Comparison of ENCODE assay signal across 14 cellular contexts in genomic region chr15:78977591-78978347, GRCh38. TPM values are rescaled to one million over a fixed set of nuclear protein-coding genes. Genes with fewer than 3 reads are reported as not detected.
DNase-seq lines count a peak whose midpoint lies in the region; ATAC-seq, FAIRE-seq and TF ChIP-seq lines count a peak whose summit lies in the region.
"Had no signal": no experiment of that assay in that cellular context is flagged by ENCODE, and none has a peak within 500 bp of the region (broad histone marks: within the 10 kb centered on the region; RNA-seq: fewer than 3 reads in every experiment).

No MANE protein-coding gene starts in this region.

- H3K9me3 ChIP-seq in Panc1 (ENCODE audit: control insufficient read depth, insufficient read depth, low read depth, low read length): no peaks in the 10 kb centered on the region
- H3K9me3 ChIP-seq: BE2C had no signal

- H3K4me3 ChIP-seq in Panc1 (ENCODE audit: low read depth in 2 of 2, low read length in 2 of 2): no peak overlapping the region

- intact Hi-C loops in Panc1 (cut with micrococcal nuclease; ENCODE audit: unreplicated experiment): loop anchor here (5.0 to 10.0 kb wide), 2 partner anchors 45 to 63 kb away; no protein-coding TSS in a partner anchor

- POLR2A ChIA-PET in Panc1 (lab: Charles Lee): no interaction called here

- H3K27ac ChIP-seq in Panc1 (ENCODE audit: low read length): peak overlapping the region; percentile 64

- ATAC-seq in GM21367 (IDR thresholded peaks at IDR 0.05; ENCODE audit: unreplicated experiment) (peak; percentile 28), HG03045 (IDR thresholded peaks at IDR 0.05; ENCODE audit: unreplicated experiment) (peak; percentile 19), Panc1 (no peak)
- ATAC-seq in activated naive CD8-positive, alpha-beta T cell treated with anti-CD3 and anti-CD28 coated beads, Interleukin-2, amount 50 U/mL, for 24 hours: no peak

- in situ Hi-C loops in Panc1 (cut with HindIII; ENCODE audit: low pct_unique_long_range_greater_than_20kb, low sequenced_read_pairs): no loop called here

- H3K4me1 Mint-ChIP-seq in activated naive CD8-positive, alpha-beta T cell treated with anti-CD3 and anti-CD28 coated beads, Interleukin-2, amount 50 U/mL, for 24 hours: peaks cover 19% of the 10 kb centered on the region
- H3K4me1 Mint-ChIP-seq: immature natural killer cell had no signal

- FAIRE-seq in GM12892 (lab: Jason Lieb, UNC): peak; percentile 80

- peaks cover 7% of the 10 kb centered on the region for H3K4me1 ChIP-seq in Panc1 (ENCODE audit: control insufficient read depth, insufficient read depth, low read length)

- H3K27me3 Mint-ChIP-seq in activated naive CD8-positive, alpha-beta T cell treated with anti-CD3 and anti-CD28 coated beads, Interleukin-2, amount 50 U/mL, for 24 hours: peaks cover 2% of the 10 kb centered on the region

- CTCF ChIA-PET in Panc1 (lab: Charles Lee): interaction anchor here (0.6 kb wide), 2 partner anchors 12 to 20 kb away, joined by 3 read pairs; no protein-coding TSS in a partner anchor

- no peak overlapping the region for H3K4me3 Mint-ChIP-seq in activated naive CD8-positive, alpha-beta T cell treated with anti-CD3 and anti-CD28 coated beads, Interleukin-2, amount 50 U/mL, for 24 hours
- H3K4me3 Mint-ChIP-seq: immature natural killer cell had no signal

- no peak for TF ChIP-seq CTCF in Panc1 (IDR thresholded peaks at IDR 0.05)

- no peaks in the 10 kb centered on the region for H3K36me3 ChIP-seq in Panc1 (ENCODE audit: control insufficient read depth, insufficient read depth, low read length)
- H3K36me3 ChIP-seq: BE2C had no signal

- 0 out of 2 replicates have a peak, but pooled peaks have one; percentile 25 for TF ChIP-seq POLR2A in GM12892 (IDR thresholded peaks at IDR 0.05; ENCODE audit: low read depth, low read length)

- no TSS peak for BruUV-seq in Panc1 (replicated peaks; lab: Mats Ljungman, UMichigan)

- no peak overlapping the region for H3K27ac Mint-ChIP-seq in activated naive CD8-positive, alpha-beta T cell treated with anti-CD3 and anti-CD28 coated beads, Interleukin-2, amount 50 U/mL, for 24 hours
- H3K27ac Mint-ChIP-seq: immature natural killer cell had no signal

- H3K9me3 Mint-ChIP-seq in activated naive CD8-positive, alpha-beta T cell treated with anti-CD3 and anti-CD28 coated beads, Interleukin-2, amount 50 U/mL, for 24 hours: no peaks in the 10 kb centered on the region
- H3K9me3 Mint-ChIP-seq: immature natural killer cell had no signal

- DNase-seq in GM12892 (ENCODE audit: insufficient read length) (peak; percentile 39), Panc1 (ENCODE audit: low read depth, low spot score) (no peak), SW 1271 (lab: John Stamatoyannopoulos, UW) (no peak), DMS 273 (lab: John Stamatoyannopoulos, UW; ENCODE audit: unreplicated experiment) (no peak), HCEC 1CT (no peak)
- no peak for DNase-seq in activated naive CD8-positive, alpha-beta T cell treated with anti-CD3 and anti-CD28 coated beads, Interleukin-2, amount 50 U/mL, for 24 hours
- DNase-seq: activated CD4-positive, alpha-beta T cell treated with anti-CD3 and anti-CD28 coated beads for 48 hours; BE2C; immature natural killer cell; NCI-H2171; SHP77 treated with DMSO at 0.1 percent for 48 hours; substantia nigra had no signal

- no peaks in the 10 kb centered on the region for H3K27me3 ChIP-seq in Panc1 (ENCODE audit: control insufficient read depth, insufficient read depth, low read length)
- H3K27me3 ChIP-seq: BE2C had no signal

- no peaks in the 10 kb centered on the region for H3K36me3 Mint-ChIP-seq in activated naive CD8-positive, alpha-beta T cell treated with anti-CD3 and anti-CD28 coated beads, Interleukin-2, amount 50 U/mL, for 24 hours (ENCODE audit: low read depth)
- H3K36me3 Mint-ChIP-seq: immature natural killer cell had no signal

RNA-seq across cellular contexts. Expression of gene CTSH, which starts 32.9 kb away (rescaled TPM):
- 424 TPM for polyA plus RNA-seq in GM12892 (2012; ENCODE audit: missing spikeins)
- total RNA-seq in Panc1 (2021; ENCODE audit: unreplicated experiment): 178 TPM
- polyA plus RNA-seq in Panc1 (2012; ENCODE audit: insufficient read length): 168 TPM

Comparison
In these comparisons a context has a peak if more than half of its experiments do, and no peak if none do; other contexts are left out.
1. ATAC-seq: peak in GM21367 (single experiment) and HG03045 (single experiment); none in Panc1 (single experiment) and activated naive CD8-positive, alpha-beta T cell treated with anti-CD3 and anti-CD28 coated beads, Interleukin-2, amount 50 U/mL, for 24 hours (single experiment).